ENCODE assay signal across 8 cellular contexts in the genomic region with DNA sequence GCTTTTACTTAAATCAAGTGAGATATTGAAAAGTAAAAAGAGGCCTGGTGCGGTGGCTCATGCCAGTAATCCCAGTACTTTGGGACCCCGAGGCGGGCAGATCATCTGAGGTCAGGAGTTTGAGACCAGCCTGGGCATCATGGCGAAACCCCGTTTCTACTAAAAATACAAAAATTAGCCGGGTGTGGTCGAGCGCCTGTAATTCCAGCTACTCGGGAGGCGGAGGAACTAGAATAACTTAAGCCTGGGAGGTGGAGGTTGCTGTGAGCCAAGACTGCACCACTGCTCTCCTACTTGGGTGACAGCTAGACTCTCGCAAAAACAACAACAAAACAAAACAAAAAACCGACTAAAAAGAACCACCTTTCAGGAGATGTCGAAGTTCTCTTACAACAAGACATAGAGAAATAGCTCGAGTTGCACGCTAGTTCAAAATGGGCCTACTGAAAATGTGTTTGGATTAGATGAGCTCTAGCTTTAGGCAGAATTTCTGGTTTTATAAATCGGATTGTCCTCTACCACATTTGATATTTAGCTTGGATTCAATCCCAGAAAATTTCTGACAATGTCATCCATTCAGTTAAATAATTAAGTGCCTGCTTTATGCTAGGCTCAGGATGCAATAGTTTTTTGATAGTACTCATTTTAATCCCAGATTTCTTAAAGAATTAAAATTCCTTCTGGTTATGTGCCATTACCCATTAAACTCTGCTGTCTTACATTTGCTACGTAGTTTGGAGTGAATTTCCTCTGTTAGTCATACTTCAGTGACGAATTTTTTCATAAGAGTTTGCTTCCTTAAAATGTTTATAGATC.
DNase-seq lines count a peak whose midpoint lies in the region; ATAC-seq lines count a peak whose summit lies in the region.
"Had no signal": no experiment of that assay in that cellular context is flagged by ENCODE, and none has a peak within 500 bp of the region (broad histone marks: within the 10 kb centered on the region; RNA-seq: fewer than 3 reads in every experiment).

No MANE protein-coding gene starts in this region.

- no peaks in the 10 kb centered on the region for H3K9me3 ChIP-seq in SK-N-MC (ENCODE audit: low read depth, low read length)

- H3K27ac ChIP-seq in SK-N-MC, result peak overlapping the region; percentile 57
- peak overlapping the region in 11 of 21 experiments; percentile 3 to 97 (median 61) for H3K27ac ChIP-seq in skin epidermis

- H3K36me3 ChIP-seq in SK-N-MC (ENCODE audit: insufficient read depth, low read length), result no peaks in the 10 kb centered on the region

- no peak overlapping the region for H3K9ac ChIP-seq in SK-N-MC (ENCODE audit: insufficient read length)

- no peak for ATAC-seq in HG03095 (IDR thresholded peaks at IDR 0.05; ENCODE audit: unreplicated experiment)

- H3K4me3 ChIP-seq in SK-N-MC (no peak overlapping the region), skin epidermis (no peak overlapping the region)

- peak; percentile 82 for DNase-seq in EH (ENCODE audit: low read depth)
- DNase-seq in SK-N-MC (ENCODE audit: low read depth, low spot score), result no peak
- peak; percentile 68 for DNase-seq in fibroblast of gingiva (ENCODE audit: low read depth)
- no peak for DNase-seq in T-helper 9 cell
- no peak for DNase-seq in SKM-1 (lab: John Stamatoyannopoulos, UW; ENCODE audit: unreplicated experiment)
- DNase-seq: anterior cingulate cortex had no signal

Comparison
In these comparisons a context has a peak if more than half of its experiments do, and no peak if none do; other contexts are left out.
1. DNase-seq: peak in EH (single experiment) and fibroblast of gingiva (single experiment); none in SK-N-MC (single experiment), T-helper 9 cell (single experiment) and SKM-1 (single experiment).